ENCODE assay signal across 8 cellular contexts in the genomic region with DNA sequence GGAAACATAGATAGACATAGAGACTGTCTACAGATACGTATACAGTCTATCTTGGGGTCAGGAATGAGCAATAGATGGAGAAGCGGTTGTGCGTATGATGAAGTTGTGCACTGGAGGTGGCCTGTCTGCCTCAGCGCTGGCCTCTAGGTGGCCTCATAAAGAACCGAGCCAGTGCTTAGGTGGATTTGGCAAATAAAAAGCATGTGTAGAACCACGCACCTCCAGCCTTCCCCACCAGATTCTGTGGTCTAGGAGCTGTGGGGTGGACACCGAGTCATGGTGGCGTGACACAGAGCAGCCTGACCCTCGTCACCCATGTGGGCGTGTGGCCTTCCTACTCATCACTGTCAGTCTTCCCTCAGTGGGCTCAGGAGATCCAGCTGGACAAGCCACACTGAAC. TPM values are rescaled to one million over a fixed set of nuclear protein-coding genes. Genes with fewer than 3 reads are reported as not detected.
DNase-seq lines count a peak whose midpoint lies in the region; ATAC-seq, FAIRE-seq and TF ChIP-seq lines count a peak whose summit lies in the region.

No MANE protein-coding gene starts in this region.

- WGBS in pancreas, 2 donors, result 90 to 91% methylated on average over 10 of the region's 10 CpGs

- no peaks in the 10 kb centered on the region for H3K27me3 ChIP-seq in osteoblast (ENCODE audit: insufficient read depth, low read length)
- no peaks in the 10 kb centered on the region for H3K27me3 ChIP-seq in pancreas

- H3K4me3 ChIP-seq in osteoblast (ENCODE audit: insufficient read depth, low read length), result no peak overlapping the region
- no peak overlapping the region for H3K4me3 ChIP-seq in pancreas

- H3K27ac ChIP-seq in osteoblast (ENCODE audit: low read depth, low read length) (peak overlapping the region; percentile 24), pancreas (peak overlapping the region in 1 of 4 donors; percentile 44)

- peak; percentile 65 for TF ChIP-seq CTCF in osteoblast (IDR thresholded peaks at IDR 0.05; ENCODE audit: extremely low read depth, low read depth, low read length)
- no peak for TF ChIP-seq CTCF in pancreas (IDR thresholded peaks at IDR 0.05)

- peaks cover 5% of the 10 kb centered on the region for H3K36me3 ChIP-seq in osteoblast (ENCODE audit: insufficient read depth, low read length)
- no peaks in the 10 kb centered on the region for H3K36me3 ChIP-seq in pancreas

- no peak overlapping the region for H3K4me2 ChIP-seq in osteoblast (ENCODE audit: insufficient read depth, low read length)

- peaks cover 31% of the 10 kb centered on the region for H4K20me1 ChIP-seq in osteoblast (ENCODE audit: insufficient read depth, low read length)

- FAIRE-seq in pancreas (lab: Jason Lieb, UNC), result no peak

- H2AFZ ChIP-seq in osteoblast (ENCODE audit: low read length), result no peak overlapping the region

- H3K4me1 ChIP-seq in osteoblast (ENCODE audit: insufficient read depth, low read length) (peaks cover 31% of the 10 kb centered on the region), pancreas (peaks cover 12 to 24% (median 16%) of the 10 kb centered on the region in 3 donors)

- intact Hi-C loops in pancreas (cut with DNase I), result no loop called here

- DNase-seq in SKM-1 (lab: John Stamatoyannopoulos, UW; ENCODE audit: unreplicated experiment) (peak; percentile 19), SKM-1 treated with dmso at 0.1 percent for 144 hours (lab: John Stamatoyannopoulos, UW; ENCODE audit: unreplicated experiment) (no peak), OCI-M1 (lab: John Stamatoyannopoulos, UW) (peak; percentile 47), osteoblast (ENCODE audit: insufficient read length, low spot score, missing footprints) (peak; percentile 86), pancreas (no peak)
- DNase-seq in central memory CD4-positive, alpha-beta T cell, result peak; percentile 17

- H3K79me2 ChIP-seq in osteoblast (ENCODE audit: insufficient read depth, low read length), result peaks cover 68% of the 10 kb centered on the region

- ATAC-seq in HG03025 (IDR thresholded peaks at IDR 0.05; ENCODE audit: low FRiP score, unreplicated experiment) (no peak), pancreas (no peak), HG02759 (IDR thresholded peaks at IDR 0.05; ENCODE audit: unreplicated experiment) (no peak)

- H3K9me3 ChIP-seq in osteoblast (ENCODE audit: low read depth, low read length), result no peaks in the 10 kb centered on the region
- H3K9me3 ChIP-seq in pancreas, result no peaks in the 10 kb centered on the region

RNA-seq across cellular contexts. Expression of a gene that starts 34.0 kb away (rescaled TPM):
- 34.4 and 39.5 TPM in 2 replicates for total RNA-seq in osteoblast
- total RNA-seq in pancreas, result 10 to 100 TPM; 11.2 to 21.9 (median 13.4) TPM
- polyA plus RNA-seq in pancreas, result 10 to 100 TPM; 17.2 to 22.7 TPM

RNA-seq across cellular contexts. Expression of a gene that starts 52.5 kb away (rescaled TPM):
- 78.1 and 95.2 TPM in 2 replicates for total RNA-seq in osteoblast
- total RNA-seq in pancreas, result 10 to 100 TPM in 4 of 6 donors, 1 to 10 TPM in 2; 5.7 to 32.6 (median 18.0) TPM
- polyA plus RNA-seq in pancreas, result 10 to 100 TPM; 28.5 to 53.3 TPM

Comparison
In these comparisons a context has a peak if more than half of its experiments do, and no peak if none do; other contexts are left out.
1. DNase-seq: peak in SKM-1 (single experiment), OCI-M1 (single experiment), central memory CD4-positive, alpha-beta T cell (single experiment) and osteoblast (single experiment); none in SKM-1 treated with dmso at 0.1 percent for 144 hours (single experiment) and pancreas (0 of 6).